In genomic region chr3:171086914-171087313, GRCh38 we compare ENCODE assay signal across 17 cellular contexts.
DNase-seq lines count a peak whose midpoint lies in the region; ATAC-seq lines count a peak whose summit lies in the region.
"Had no signal": no experiment of that assay in that cellular context is flagged by ENCODE, and none has a peak within 500 bp of the region (broad histone marks: within the 10 kb centered on the region; RNA-seq: fewer than 3 reads in every experiment).

No MANE protein-coding gene starts in this region.

- no peaks in the 10 kb centered on the region for H3K9me2 ChIP-seq in Karpas-422 (replicated peaks; ENCODE audit: insufficient read depth, low read length)
- H3K9me2 ChIP-seq: SK-N-SH had no signal

- no peaks in the 10 kb centered on the region for H3K36me3 ChIP-seq in Karpas-422 (ENCODE audit: insufficient read depth, low read length)

- DNase-seq in DMS79 (lab: John Stamatoyannopoulos, UW) (peak; percentile 2), DMS79 treated with DMSO at 0.1 percent for 48 hours (lab: John Stamatoyannopoulos, UW) (no peak), Karpas-422 (no peak), substantia nigra (lab: John Stamatoyannopoulos, UW) (no peak), NCI-H526 treated with DMSO at 0.1 percent for 48 hours (lab: John Stamatoyannopoulos, UW) (no peak)
- DNase-seq: GF-D8, NCI-H82, SHP77, SK-N-SH, T-cell had no signal

- H3K27me3 ChIP-seq in Karpas-422 (ENCODE audit: low read length) = no peaks in the 10 kb centered on the region

- H4K20me1 ChIP-seq in Karpas-422 (ENCODE audit: insufficient read depth, low read depth, low read length) = no peaks in the 10 kb centered on the region

- H3K4me1 Mint-ChIP-seq in activated T-helper 17 cell treated with anti-CD3 and anti-CD28 coated beads, Interleukin-2, amount 50 U/mL, for 72 hours = no peaks in the 10 kb centered on the region
- H3K4me1 Mint-ChIP-seq: B cell, T-cell had no signal

- ATAC-seq in GM21717 (IDR thresholded peaks at IDR 0.05; ENCODE audit: unreplicated experiment) (peak; percentile 50), HG02973 (IDR thresholded peaks at IDR 0.05; ENCODE audit: unreplicated experiment) (peak; percentile 51)
- ATAC-seq in activated T-helper 17 cell treated with anti-CD3 and anti-CD28 coated beads, Interleukin-2, amount 50 U/mL, for 72 hours (replicated peaks) = peak; percentile 7
- ATAC-seq: T-cell had no signal

- no peaks in the 10 kb centered on the region for H3K9me3 ChIP-seq in Karpas-422 (ENCODE audit: low read length)
- H3K9me3 ChIP-seq: SK-N-SH had no signal

- H3K36me3 Mint-ChIP-seq in activated T-helper 17 cell treated with anti-CD3 and anti-CD28 coated beads, Interleukin-2, amount 50 U/mL, for 72 hours (ENCODE audit: low read depth) = peaks cover 88% of the 10 kb centered on the region

- no peak overlapping the region for H3K4me3 ChIP-seq in Karpas-422 (ENCODE audit: low read length)

- no peaks in the 10 kb centered on the region for H3K79me2 ChIP-seq in Karpas-422 (ENCODE audit: low read length)

- no peaks in the 10 kb centered on the region for H3K9me3 Mint-ChIP-seq in activated T-helper 17 cell treated with anti-CD3 and anti-CD28 coated beads, Interleukin-2, amount 50 U/mL, for 72 hours
- H3K9me3 Mint-ChIP-seq: T-cell had no signal

- H3K9ac ChIP-seq in Karpas-422 (ENCODE audit: low read length) = no peak overlapping the region
- H3K9ac ChIP-seq: KMS-11, SK-N-SH had no signal

- H3K4me3 Mint-ChIP-seq in activated T-helper 17 cell treated with anti-CD3 and anti-CD28 coated beads, Interleukin-2, amount 50 U/mL, for 72 hours = no peak overlapping the region
- H3K4me3 Mint-ChIP-seq: B cell, T-cell had no signal

- H3K27ac ChIP-seq in Karpas-422 (ENCODE audit: low read length) (no peak overlapping the region), substantia nigra (ENCODE audit: low read depth, low read length, poor library complexity, severe bottlenecking) (no peak overlapping the region)
- H3K27ac ChIP-seq: 22Rv1, HL-60, KMS-11 had no signal

- no peak overlapping the region for H3K27ac Mint-ChIP-seq in activated T-helper 17 cell treated with anti-CD3 and anti-CD28 coated beads, Interleukin-2, amount 50 U/mL, for 72 hours
- H3K27ac Mint-ChIP-seq: B cell, T-cell had no signal

- no peaks in the 10 kb centered on the region for H3K4me1 ChIP-seq in Karpas-422 (ENCODE audit: low read length)

- no peak overlapping the region for H3K4me2 ChIP-seq in Karpas-422 (ENCODE audit: low read depth, low read length, poor library complexity, severe bottlenecking)
- H3K4me2 ChIP-seq: KMS-11, SK-N-SH had no signal

- no peaks in the 10 kb centered on the region for H3K27me3 Mint-ChIP-seq in activated T-helper 17 cell treated with anti-CD3 and anti-CD28 coated beads, Interleukin-2, amount 50 U/mL, for 72 hours
- H3K27me3 Mint-ChIP-seq: B cell, T-cell had no signal

- no peak overlapping the region for H2AFZ ChIP-seq in Karpas-422 (ENCODE audit: low read length)
